ENCODE assay signal across 16 cellular contexts in genomic region chr1:36605942-36606690, GRCh38.
"Had no signal": no experiment of that assay in that cellular context is flagged by ENCODE, and none has a peak within 500 bp of the region (broad histone marks: within the 10 kb centered on the region; RNA-seq: fewer than 3 reads in every experiment).

No MANE protein-coding gene starts in this region.

- H3K4me2 ChIP-seq: smooth muscle cell had no signal

- DNase-seq: activated CD4-positive, CD25-positive, alpha-beta regulatory T cell treated with anti-CD3 and anti-CD28 coated beads, Interleukin-2, amount 50 U/mL, for 72 hours; activated naive CD4-positive, alpha-beta T cell treated with Interleukin-2 at 50 U/mL for 16 hours; activated T-cell treated with anti-CD3 and anti-CD28 coated beads, Interleukin-2, amount 50 U/mL, for 48 hours; cerebellar nuclear complex; esophagus squamous epithelium; foreskin fibroblast; left colon; midbrain; naive B cell; right cardiac atrium; stimulated activated naive B cell treated with anti-CD40 and anti-IgM and Interleukin-4, amounts not matched to agents 10 μg/mL and 1 μg/mL and 100 μg/mL, for 72 hours had no signal

- H3K27ac ChIP-seq: esophagus squamous epithelium, neutrophil, suprapubic skin had no signal

- H3K9me3 ChIP-seq: esophagus squamous epithelium, neutrophil, suprapubic skin had no signal

- H3K27me3 ChIP-seq: neutrophil had no signal

- H3K9me3 Mint-ChIP-seq: activated CD4-positive, alpha-beta memory T cell treated with anti-CD3 and anti-CD28 coated beads, Interleukin-2, amount 10 ng/mL, durations not matched to agents 7 days and 5 days had no signal

- H3K4me3 Mint-ChIP-seq: activated CD4-positive, alpha-beta memory T cell treated with anti-CD3 and anti-CD28 coated beads, Interleukin-2, amount 10 ng/mL, durations not matched to agents 7 days and 5 days; naive B cell; stimulated activated naive B cell treated with anti-CD40 and anti-IgM and Interleukin-4, amounts not matched to agents 10 μg/mL and 1 μg/mL and 100 μg/mL, for 72 hours had no signal

- H3K4me1 ChIP-seq: esophagus squamous epithelium, suprapubic skin had no signal

- H3K4me1 Mint-ChIP-seq: naive B cell; stimulated activated naive B cell treated with anti-CD40 and anti-IgM and Interleukin-4, amounts not matched to agents 10 μg/mL and 1 μg/mL and 100 μg/mL, for 72 hours had no signal

- H3K36me3 Mint-ChIP-seq: naive B cell; stimulated activated naive B cell treated with anti-CD40 and anti-IgM and Interleukin-4, amounts not matched to agents 10 μg/mL and 1 μg/mL and 100 μg/mL, for 72 hours had no signal

- H3K4me3 ChIP-seq: esophagus squamous epithelium, lung, smooth muscle cell, suprapubic skin had no signal

- H3K27ac Mint-ChIP-seq: activated CD4-positive, alpha-beta memory T cell treated with anti-CD3 and anti-CD28 coated beads, Interleukin-2, amount 10 ng/mL, durations not matched to agents 7 days and 5 days; stimulated activated naive B cell treated with anti-CD40 and anti-IgM and Interleukin-4, amounts not matched to agents 10 μg/mL and 1 μg/mL and 100 μg/mL, for 72 hours had no signal

- ATAC-seq: left colon; right cardiac atrium; stimulated activated naive B cell treated with anti-CD40 and anti-IgM and Interleukin-4, amounts not matched to agents 10 μg/mL and 1 μg/mL and 100 μg/mL, for 72 hours had no signal

- H3K36me3 ChIP-seq: esophagus squamous epithelium, neutrophil, suprapubic skin had no signal
